11 cellular contexts compared by ENCODE assay signal in genomic region chr17:41651625-41652460, GRCh38. TPM values are rescaled to one million over a fixed set of nuclear protein-coding genes. Genes with fewer than 3 reads are reported as not detected.
A peak's percentile ranks its signal among the peaks of the same experiment; 100 is the strongest.
DNase-seq lines count a peak whose midpoint lies in the region; ATAC-seq and TF ChIP-seq lines count a peak whose summit lies in the region.
"Had no signal": no experiment of that assay in that cellular context is flagged by ENCODE, and none has a peak within 500 bp of the region (broad histone marks: within the 10 kb centered on the region; RNA-seq: fewer than 3 reads in every experiment).

No MANE protein-coding gene starts in this region.

- H3K36me3 ChIP-seq in spleen = no peaks in the 10 kb centered on the region

- CTCF ChIA-PET in activated CD4-positive, alpha-beta T cell treated with anti-CD3 and anti-CD28 coated beads, Interleukin-2, amount 10 ng/mL, durations not matched to agents 7 days and 5 days (lab: Charles Lee) = interaction anchor here (1.2 to 8.1 kb wide), 4 partner anchors 12 to 103 kb away, joined by 3 to 235 read pairs (median 32); no protein-coding TSS in a partner anchor

- WGBS in spleen, 5 donors = 89 to 97% (median 91%) methylated on average over 9 to 13 of the region's 13 CpGs

- TF ChIP-seq CTCF in brain (conservative IDR thresholded peaks at IDR 0.05) (no peak), spleen (IDR thresholded peaks at IDR 0.05 in 8 of 11, conservative IDR thresholded peaks at IDR 0.05 in 3 of 11) (no peak)

- no peak for ATAC-seq in HG02642 (IDR thresholded peaks at IDR 0.05; ENCODE audit: poor library complexity, unreplicated experiment)
- no peak for ATAC-seq in GM19463 (IDR thresholded peaks at IDR 0.05; ENCODE audit: unreplicated experiment)

- peaks cover 35% of the 10 kb centered on the region for H3K4me1 Mint-ChIP-seq in brain
- H3K4me1 Mint-ChIP-seq in activated CD4-positive, alpha-beta T cell treated with anti-CD3 and anti-CD28 coated beads, Interleukin-2, amount 10 ng/mL, durations not matched to agents 7 days and 5 days = peaks cover 10% of the 10 kb centered on the region

- H3K27me3 ChIP-seq in spleen (replicated peaks in 1 of 7) = no peaks in the 10 kb centered on the region

- TF ChIP-seq POLR2A in spleen (IDR thresholded peaks at IDR 0.05) = no peak

- no peak overlapping the region for H3K27ac ChIP-seq in spleen

- no peaks in the 10 kb centered on the region for H3K9me3 Mint-ChIP-seq in brain
- no peaks in the 10 kb centered on the region for H3K9me3 Mint-ChIP-seq in activated CD4-positive, alpha-beta T cell treated with anti-CD3 and anti-CD28 coated beads, Interleukin-2, amount 10 ng/mL, durations not matched to agents 7 days and 5 days
- H3K9me3 Mint-ChIP-seq: activated CD4-positive, alpha-beta T cell treated with anti-CD3 and anti-CD28 coated beads, Interleukin-2, amount 10 ng/mL, durations not matched to agents 24 days and 14 days; CD4-positive, CD25-positive, alpha-beta regulatory T cell had no signal

- H3K4me3 Mint-ChIP-seq in brain = peak overlapping the region in 1 of 5 experiments; percentile 52
- H3K4me3 Mint-ChIP-seq in activated CD4-positive, alpha-beta T cell treated with anti-CD3 and anti-CD28 coated beads, Interleukin-2, amount 10 ng/mL, durations not matched to agents 7 days and 5 days = no peak overlapping the region
- H3K4me3 Mint-ChIP-seq: activated CD4-positive, alpha-beta T cell treated with anti-CD3 and anti-CD28 coated beads, Interleukin-2, amount 10 ng/mL, durations not matched to agents 24 days and 14 days had no signal

- intact Hi-C loops in spleen (cut with DNase I; ENCODE audit: low total_unique reads) = no loop called here

- H3K4me1 ChIP-seq in spleen = peaks cover 10 to 23% (median 14%) of the 10 kb centered on the region in 6 donors

- H3K27ac Mint-ChIP-seq in brain = peak overlapping the region in 4 of 5 experiments; percentile 6 to 76 (median 50)
- no peak overlapping the region for H3K27ac Mint-ChIP-seq in activated CD4-positive, alpha-beta T cell treated with anti-CD3 and anti-CD28 coated beads, Interleukin-2, amount 10 ng/mL, durations not matched to agents 7 days and 5 days
- H3K27ac Mint-ChIP-seq: activated CD4-positive, alpha-beta T cell treated with anti-CD3 and anti-CD28 coated beads, Interleukin-2, amount 10 ng/mL, durations not matched to agents 24 days and 14 days had no signal

- no peaks in the 10 kb centered on the region for H3K9me3 ChIP-seq in spleen

- POLR2A ChIA-PET in activated CD4-positive, alpha-beta T cell treated with anti-CD3 and anti-CD28 coated beads, Interleukin-2, amount 10 ng/mL, durations not matched to agents 7 days and 5 days (lab: Charles Lee) = no interaction called here

- DNase-seq in HPDE6-E6E7 (ENCODE audit: extremely low spot score) (peak; percentile 79), medulla oblongata (ENCODE audit: extremely low spot score) (peak; percentile 42), spleen (peak; percentile 67)
- no peak for DNase-seq in activated CD4-positive, CD25-positive, alpha-beta regulatory T cell (lab: John Stamatoyannopoulos, UW)
- no peak for DNase-seq in activated CD4-positive, alpha-beta T cell treated with anti-CD3 and anti-CD28 coated beads, Interleukin-2, amount 10 ng/mL, durations not matched to agents 7 days and 5 days
- DNase-seq: activated CD4-positive, alpha-beta T cell treated with anti-CD3 and anti-CD28 coated beads, Interleukin-2, amount 10 ng/mL, durations not matched to agents 24 days and 14 days; CD4-positive, CD25-positive, alpha-beta regulatory T cell; SIG-M5 had no signal

- no peaks in the 10 kb centered on the region for H3K36me3 Mint-ChIP-seq in brain
- no peaks in the 10 kb centered on the region for H3K36me3 Mint-ChIP-seq in activated CD4-positive, alpha-beta T cell treated with anti-CD3 and anti-CD28 coated beads, Interleukin-2, amount 10 ng/mL, durations not matched to agents 7 days and 5 days (ENCODE audit: low read depth)
- H3K36me3 Mint-ChIP-seq: CD4-positive, CD25-positive, alpha-beta regulatory T cell had no signal

- peaks cover 12% of the 10 kb centered on the region for H3K27me3 Mint-ChIP-seq in brain
- no peaks in the 10 kb centered on the region for H3K27me3 Mint-ChIP-seq in activated CD4-positive, alpha-beta T cell treated with anti-CD3 and anti-CD28 coated beads, Interleukin-2, amount 10 ng/mL, durations not matched to agents 7 days and 5 days
- H3K27me3 Mint-ChIP-seq: activated CD4-positive, alpha-beta T cell treated with anti-CD3 and anti-CD28 coated beads, Interleukin-2, amount 10 ng/mL, durations not matched to agents 24 days and 14 days had no signal

- H3K4me3 ChIP-seq in spleen = no peak overlapping the region

RNA-seq across cellular contexts. Expression of gene KRT17, which starts 27.5 kb away (rescaled TPM):
- polyA plus RNA-seq in brain (ENCODE audit: insufficient read depth, low read depth, low replicate concordance) (16.0 TPM), spleen (under 1 TPM in 2 of 3 donors, not detected in 1; 0.58 to 0.70 TPM)
- total RNA-seq in spleen = 1 to 10 TPM in 1 of 7 donors, not detected in 6; 1.2 TPM
- total RNA-seq in activated CD4-positive, alpha-beta T cell treated with anti-CD3 and anti-CD28 coated beads, Interleukin-2, amount 10 ng/mL, durations not matched to agents 7 days and 5 days = under 1 TPM in 1 of 2 experiments, not detected in 1; 0.25 TPM
- total RNA-seq: activated CD4-positive, alpha-beta T cell treated with anti-CD3 and anti-CD28 coated beads, Interleukin-2, amount 10 ng/mL, durations not matched to agents 24 days and 14 days; CD4-positive, CD25-positive, alpha-beta regulatory T cell had no signal
- polyA plus RNA-seq: CD4-positive, CD25-positive, alpha-beta regulatory T cell had no signal

RNA-seq across cellular contexts. Expression of gene EIF1, which starts 36.8 kb away (rescaled TPM):
- polyA plus RNA-seq in brain (ENCODE audit: insufficient read depth, low read depth, low replicate concordance) (1,760 TPM), spleen (100 to 1,000 TPM; 560 to 722 (median 560) TPM)
- 100 to 1,000 TPM; 313 to 897 (median 665) TPM for total RNA-seq in spleen
- total RNA-seq in activated CD4-positive, alpha-beta T cell treated with anti-CD3 and anti-CD28 coated beads, Interleukin-2, amount 10 ng/mL, durations not matched to agents 7 days and 5 days = 100 to 1,000 TPM; 605 to 645 TPM

RNA-seq across cellular contexts. Expression of gene KRT16, which starts 39.3 kb away (rescaled TPM):
- polyA plus RNA-seq in brain (ENCODE audit: insufficient read depth, low read depth, low replicate concordance) = not detected
- not detected for total RNA-seq in spleen
- under 1 TPM in 2 of 3 donors, not detected in 1; 0.07 to 0.19 TPM for polyA plus RNA-seq in spleen
- total RNA-seq in activated CD4-positive, alpha-beta T cell treated with anti-CD3 and anti-CD28 coated beads, Interleukin-2, amount 10 ng/mL, durations not matched to agents 7 days and 5 days = not detected
- total RNA-seq: activated CD4-positive, alpha-beta T cell treated with anti-CD3 and anti-CD28 coated beads, Interleukin-2, amount 10 ng/mL, durations not matched to agents 24 days and 14 days; CD4-positive, CD25-positive, alpha-beta regulatory T cell had no signal
- polyA plus RNA-seq: CD4-positive, CD25-positive, alpha-beta regulatory T cell had no signal

Comparison
In these comparisons a context has a peak if more than half of its experiments do, and no peak if none do; other contexts are left out.
1. DNase-seq: peak in HPDE6-E6E7 (single experiment), medulla oblongata (single experiment) and spleen (single experiment); none in activated CD4-positive, CD25-positive, alpha-beta regulatory T cell (0 of 4) and activated CD4-positive, alpha-beta T cell treated with anti-CD3 and anti-CD28 coated beads, Interleukin-2, amount 10 ng/mL, durations not matched to agents 7 days and 5 days (single experiment).